In the genomic region with DNA sequence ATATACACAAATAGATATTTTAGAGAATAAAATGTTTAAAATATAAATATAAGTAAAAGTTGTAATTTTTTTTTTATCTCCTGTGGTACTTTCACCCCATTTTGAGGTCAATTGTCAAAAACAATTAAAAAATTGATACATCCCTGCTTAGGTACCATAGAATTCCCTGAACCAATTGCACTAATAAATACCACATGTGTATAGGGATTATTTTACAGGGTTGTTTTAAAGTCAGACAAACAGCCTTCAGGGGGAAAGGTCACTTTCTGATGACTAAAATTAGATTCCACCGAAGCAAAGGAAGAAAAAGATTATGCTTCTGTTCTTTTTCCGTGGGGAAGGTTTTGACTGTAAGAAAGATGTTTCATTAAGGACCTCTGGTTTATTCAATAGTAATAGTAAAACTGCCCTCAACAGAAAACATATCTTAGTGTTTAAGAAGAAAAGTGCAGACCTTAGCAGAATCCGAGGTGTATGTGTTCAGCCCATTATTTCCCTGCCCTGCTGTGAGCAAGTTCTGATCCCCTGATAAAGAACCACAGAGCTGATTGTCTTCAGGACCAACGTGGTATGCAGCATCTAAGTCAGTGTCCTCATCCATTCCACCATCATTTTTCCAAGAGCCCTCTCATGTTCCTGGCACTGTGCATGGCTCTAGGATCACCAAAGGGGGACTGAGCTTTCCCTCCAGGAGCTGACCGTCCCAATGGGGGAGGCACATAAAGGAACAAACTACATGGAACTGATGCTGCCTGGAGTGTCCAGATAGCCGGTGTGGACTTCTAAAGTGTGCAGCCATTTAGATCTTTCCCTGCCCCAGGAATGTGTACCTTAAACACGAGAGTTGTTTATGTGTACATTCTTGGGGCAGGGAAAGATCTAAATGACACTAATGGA, we compare ENCODE assay signal across 15 cellular contexts. TPM values are rescaled to one million over a fixed set of nuclear protein-coding genes. Genes with fewer than 3 reads are reported as not detected.
DNase-seq lines count a peak whose midpoint lies in the region; ATAC-seq and TF ChIP-seq lines count a peak whose summit lies in the region.
"Had no signal": no experiment of that assay in that cellular context is flagged by ENCODE, and none has a peak within 500 bp of the region (broad histone marks: within the 10 kb centered on the region; RNA-seq: fewer than 3 reads in every experiment).

No MANE protein-coding gene starts in this region.

- ATAC-seq in lung (ENCODE audit: insufficient read depth, low FRiP score) = no peak
- no peak for ATAC-seq in GM19395 (IDR thresholded peaks at IDR 0.05; ENCODE audit: unreplicated experiment)
- no peak for ATAC-seq in HG03159 (IDR thresholded peaks at IDR 0.05; ENCODE audit: unreplicated experiment)

- WGBS in lung, 2 donors = 60 to 70% methylated on average over 7 of the region's 7 CpGs

- H3K4me3 ChIP-seq in brain microvascular endothelial cell (ENCODE audit: low read depth, low read length) (no peak overlapping the region), lung (no peak overlapping the region)

- in situ Hi-C loops in brain microvascular endothelial cell (cut with HindIII; ENCODE audit: low pct_ligation_motif_present, low sequenced_read_pairs) = no loop called here

- peaks cover 22 to 40% of the 10 kb centered on the region in 2 donors for H3K4me1 ChIP-seq in lung (ENCODE audit: control insufficient read depth in 2 of 2, insufficient read depth in 2 of 2, low read length in 2 of 2)

- H3K27me3 ChIP-seq in brain microvascular endothelial cell (replicated peaks) (no peaks in the 10 kb centered on the region), lung (ENCODE audit: control insufficient read depth, insufficient read depth) (no peaks in the 10 kb centered on the region)

- DNase-seq in NCI-H2107 treated with DMSO at 0.1 percent for 48 hours (lab: John Stamatoyannopoulos, UW; ENCODE audit: unreplicated experiment) = peak; percentile 63
- no peak for DNase-seq in NCI-H2107 (lab: John Stamatoyannopoulos, UW)
- no peak for DNase-seq in brain microvascular endothelial cell
- no peak for DNase-seq in lung (ENCODE audit: low spot score)
- DNase-seq in HK-2 (ENCODE audit: unreplicated experiment) = no peak
- DNase-seq: 8988T; activated CD4-positive, alpha-beta T cell treated with anti-CD3 and anti-CD28 coated beads, Interleukin-2, amount 50 U/mL, for 1 hour; activated gamma-delta T cell; cortex of kidney; DMS53; MV-4-11; SW 1271 had no signal

- no peaks in the 10 kb centered on the region for H3K36me3 ChIP-seq in brain microvascular endothelial cell (replicated peaks)
- no peaks in the 10 kb centered on the region for H3K36me3 ChIP-seq in lung (ENCODE audit: control insufficient read depth in 2 of 2, insufficient read depth in 2 of 2, low read length in 2 of 2)

- no peaks in the 10 kb centered on the region for H3K9me3 ChIP-seq in lung (ENCODE audit: control insufficient read depth in 2 of 2, insufficient read depth in 1 of 2, low read length in 1 of 2)

- H3K27ac ChIP-seq in brain microvascular endothelial cell (peak overlapping the region; percentile 37), lung (ENCODE audit: low read depth in 1 of 2, low read length in 1 of 2) (peak overlapping the region; percentile 81 to 86), temporal lobe (ENCODE audit: low read depth, low read length) (peak overlapping the region; percentile 73)

- TF ChIP-seq CTCF in brain microvascular endothelial cell (IDR thresholded peaks at IDR 0.05; ENCODE audit: low read depth, low read length, missing control alignments) = no peak
- TF ChIP-seq CTCF in lung (IDR thresholded peaks at IDR 0.05; ENCODE audit: control extremely low read depth, extremely low read depth) = no peak

RNA-seq across cellular contexts. Expression of gene SCHIP1, which starts 16.2 kb away (rescaled TPM):
- total RNA-seq in lung (10 to 100 TPM; 12.4 to 19.6 TPM), temporal lobe (34.7 TPM)
- polyA plus RNA-seq in lung = 10 to 100 TPM in 1 of 2 donors, 1 to 10 TPM in 1; 6.9 to 15.2 TPM
